ENCODE assay signal across 9 cellular contexts in genomic region chr6:141562181-141562800, GRCh38.
A peak's percentile ranks its signal among the peaks of the same experiment; 100 is the strongest.
DNase-seq lines count a peak whose midpoint lies in the region; ATAC-seq and TF ChIP-seq lines count a peak whose summit lies in the region.
"Had no signal": no experiment of that assay in that cellular context is flagged by ENCODE, and none has a peak within 500 bp of the region (broad histone marks: within the 10 kb centered on the region; RNA-seq: fewer than 3 reads in every experiment).

No MANE protein-coding gene starts in this region.

- H3K9me3 ChIP-seq in CD8-positive, alpha-beta T cell (ENCODE audit: low read length), result no peaks in the 10 kb centered on the region
- H3K9me3 ChIP-seq: neutrophil had no signal

- H3K4me3 ChIP-seq in CD8-positive, alpha-beta T cell (ENCODE audit: low read depth, low read length), result peak overlapping the region; percentile 52

- intact Hi-C loops in CD8-positive, alpha-beta T cell (cut with DNase I, micrococcal nuclease), result loop anchor here (1.0 to 5.0 kb wide), 6 partner anchors 77 to 1680 kb away; no protein-coding TSS in a partner anchor

- peak overlapping the region; percentile 82 for H3K27ac Mint-ChIP-seq in CD8-positive, alpha-beta T cell
- peak overlapping the region; percentile 89 for H3K27ac Mint-ChIP-seq in endothelial cell (ENCODE audit: unreplicated experiment)
- peak overlapping the region; percentile 38 to 84 for H3K27ac Mint-ChIP-seq in natural killer cell treated with Interleukin-12 subunit alpha and Interleukin-12 subunit beta and Interleukin-15 and Interleukin-18, amount 100 ng/mL, for 72 hours

- no peaks in the 10 kb centered on the region for H3K36me3 ChIP-seq in CD8-positive, alpha-beta T cell (ENCODE audit: insufficient read depth, low read length)
- H3K36me3 ChIP-seq: neutrophil had no signal

- CTCF ChIA-PET in CD8-positive, alpha-beta T cell (lab: Charles Lee), result interaction anchor here (1.0 to 2.1 kb wide), 4 partner anchors 8 to 253 kb away, joined by 3 to 6 read pairs (median 4); no protein-coding TSS in a partner anchor

- no peaks in the 10 kb centered on the region for H3K27me3 ChIP-seq in CD8-positive, alpha-beta T cell (ENCODE audit: insufficient read depth, low read length)
- H3K27me3 ChIP-seq: neutrophil had no signal

- ATAC-seq in CD8-positive, alpha-beta T cell, result peak; percentile 66
- ATAC-seq in GM19452 (IDR thresholded peaks at IDR 0.05; ENCODE audit: unreplicated experiment) (peak; percentile 43), HG03521 (IDR thresholded peaks at IDR 0.05; ENCODE audit: unreplicated experiment) (peak; percentile 30)
- ATAC-seq in natural killer cell treated with Interleukin-12 subunit alpha and Interleukin-12 subunit beta and Interleukin-15 and Interleukin-18, amount 100 ng/mL, for 72 hours, result peak; percentile 41 to 43

- TF ChIP-seq CTCF in CD8-positive, alpha-beta T cell (IDR thresholded peaks at IDR 0.05), result no peak
- TF ChIP-seq CTCF in endothelial cell (IDR thresholded peaks at IDR 0.05; ENCODE audit: unreplicated experiment), result no peak

- peak in 3 of 7 experiments; percentile 11 to 48 (median 18) for DNase-seq in CD8-positive, alpha-beta T cell
- DNase-seq in UCSD-AML1 (lab: John Stamatoyannopoulos, UW; ENCODE audit: unreplicated experiment), result peak; percentile 50
- DNase-seq in endothelial cell (ENCODE audit: low spot score), result peak; percentile 61
- DNase-seq in natural killer cell treated with Interleukin-12 subunit alpha and Interleukin-12 subunit beta and Interleukin-15 and Interleukin-18, amount 100 ng/mL, for 72 hours (ENCODE audit: low spot score), result no peak
- no peak for DNase-seq in foreskin melanocyte
- no peak for DNase-seq in 8988T

- H3K4me1 ChIP-seq in CD8-positive, alpha-beta T cell (ENCODE audit: insufficient read depth, low read length), result peaks cover 8% of the 10 kb centered on the region

- peaks cover 14% of the 10 kb centered on the region for H3K4me1 Mint-ChIP-seq in CD8-positive, alpha-beta T cell (ENCODE audit: low read depth)
- H3K4me1 Mint-ChIP-seq in endothelial cell (ENCODE audit: unreplicated experiment), result peaks cover 31% of the 10 kb centered on the region
- H3K4me1 Mint-ChIP-seq in natural killer cell treated with Interleukin-12 subunit alpha and Interleukin-12 subunit beta and Interleukin-15 and Interleukin-18, amount 100 ng/mL, for 72 hours (ENCODE audit: low read depth in 2 of 2), result peaks cover 10 to 13% of the 10 kb centered on the region in 2 donors

- no peak overlapping the region for H3K27ac ChIP-seq in CD8-positive, alpha-beta T cell (ENCODE audit: low read depth, low read length)
- H3K27ac ChIP-seq: neutrophil had no signal

- H3K4me3 Mint-ChIP-seq in CD8-positive, alpha-beta T cell, result peak overlapping the region; percentile 79
- H3K4me3 Mint-ChIP-seq in endothelial cell (ENCODE audit: unreplicated experiment), result peak overlapping the region; percentile 39
- peak overlapping the region; percentile 85 for H3K4me3 Mint-ChIP-seq in natural killer cell treated with Interleukin-12 subunit alpha and Interleukin-12 subunit beta and Interleukin-15 and Interleukin-18, amount 100 ng/mL, for 72 hours

- H3K27me3 Mint-ChIP-seq in CD8-positive, alpha-beta T cell (ENCODE audit: low read depth), result peaks cover 4% of the 10 kb centered on the region
- no peaks in the 10 kb centered on the region for H3K27me3 Mint-ChIP-seq in endothelial cell (ENCODE audit: unreplicated experiment)
- no peaks in the 10 kb centered on the region for H3K27me3 Mint-ChIP-seq in natural killer cell treated with Interleukin-12 subunit alpha and Interleukin-12 subunit beta and Interleukin-15 and Interleukin-18, amount 100 ng/mL, for 72 hours

- H3K9me3 Mint-ChIP-seq in CD8-positive, alpha-beta T cell, result no peaks in the 10 kb centered on the region
- no peaks in the 10 kb centered on the region for H3K9me3 Mint-ChIP-seq in endothelial cell (ENCODE audit: unreplicated experiment)
- H3K9me3 Mint-ChIP-seq in natural killer cell treated with Interleukin-12 subunit alpha and Interleukin-12 subunit beta and Interleukin-15 and Interleukin-18, amount 100 ng/mL, for 72 hours, result no peaks in the 10 kb centered on the region

- H3K36me3 Mint-ChIP-seq in CD8-positive, alpha-beta T cell, result no peaks in the 10 kb centered on the region
- no peaks in the 10 kb centered on the region for H3K36me3 Mint-ChIP-seq in endothelial cell (ENCODE audit: low read depth, unreplicated experiment)
- H3K36me3 Mint-ChIP-seq in natural killer cell treated with Interleukin-12 subunit alpha and Interleukin-12 subunit beta and Interleukin-15 and Interleukin-18, amount 100 ng/mL, for 72 hours, result no peaks in the 10 kb centered on the region

- POLR2A ChIA-PET in CD8-positive, alpha-beta T cell (lab: Charles Lee), result no interaction called here

Comparison
In these comparisons a context has a peak if more than half of its experiments do, and no peak if none do; other contexts are left out.
1. DNase-seq: peak in UCSD-AML1 (single experiment) and endothelial cell (single experiment); none in natural killer cell treated with Interleukin-12 subunit alpha and Interleukin-12 subunit beta and Interleukin-15 and Interleukin-18, amount 100 ng/mL, for 72 hours (single experiment), foreskin melanocyte (single experiment) and 8988T (single experiment).
2. Peak in every context shown above with its lines, with median percentiles within 50 percentile points of each other: ATAC-seq, H3K27ac Mint-ChIP-seq and H3K4me3 Mint-ChIP-seq.